ENCODE assay signal across 8 cellular contexts in genomic region chr1:74468982-74469603, GRCh38. TPM values are rescaled to one million over a fixed set of nuclear protein-coding genes. Genes with fewer than 3 reads are reported as not detected.
A peak's percentile ranks its signal among the peaks of the same experiment; 100 is the strongest.
DNase-seq lines count a peak whose midpoint lies in the region; ATAC-seq, FAIRE-seq and TF ChIP-seq lines count a peak whose summit lies in the region.

No MANE protein-coding gene starts in this region.

- H3K9ac ChIP-seq in astrocyte (ENCODE audit: low read length), result no peak overlapping the region

- no peaks in the 10 kb centered on the region for H3K9me3 Mint-ChIP-seq in astrocyte (ENCODE audit: unreplicated experiment)

- H2AFZ ChIP-seq in astrocyte (ENCODE audit: low read depth, low read length), result no peak overlapping the region

- ATAC-seq in GM21786 (IDR thresholded peaks at IDR 0.05; ENCODE audit: unreplicated experiment) (peak; percentile 50), GM21737 (IDR thresholded peaks at IDR 0.05; ENCODE audit: unreplicated experiment) (no peak)

- TF ChIP-seq CTCF in astrocyte (IDR thresholded peaks at IDR 0.05; ENCODE audit: insufficient read depth, low read depth, low read length), result peak; percentile 64

- no peaks in the 10 kb centered on the region for H3K27me3 ChIP-seq in astrocyte (ENCODE audit: insufficient read depth, low read length)

- peaks cover 11% of the 10 kb centered on the region for H3K4me1 Mint-ChIP-seq in astrocyte (ENCODE audit: low read depth, unreplicated experiment)

- no peaks in the 10 kb centered on the region for H3K9me3 ChIP-seq in astrocyte (ENCODE audit: insufficient read depth, low read depth, low read length)

- H4K20me1 ChIP-seq in astrocyte (ENCODE audit: insufficient read depth, low read length), result no peaks in the 10 kb centered on the region

- no peak overlapping the region for H3K4me3 Mint-ChIP-seq in astrocyte (ENCODE audit: unreplicated experiment)

- H3K27me3 Mint-ChIP-seq in astrocyte (ENCODE audit: low read depth, unreplicated experiment), result no peaks in the 10 kb centered on the region

- H3K36me3 ChIP-seq in astrocyte (ENCODE audit: insufficient read depth, low read length), result no peaks in the 10 kb centered on the region

- H3K4me1 ChIP-seq in astrocyte (ENCODE audit: insufficient read depth, low read length), result peaks cover 3% of the 10 kb centered on the region

- H3K4me2 ChIP-seq in astrocyte (ENCODE audit: low read length), result no peak overlapping the region

- FAIRE-seq in astrocyte (lab: Jason Lieb, UNC), result peak; percentile 13

- no peaks in the 10 kb centered on the region for H3K36me3 Mint-ChIP-seq in astrocyte (ENCODE audit: low read depth, unreplicated experiment)

- no peak overlapping the region for H3K27ac Mint-ChIP-seq in astrocyte (ENCODE audit: unreplicated experiment)

- DNase-seq in AML-193 (lab: John Stamatoyannopoulos, UW) (peak; percentile 4 to 45), NCI-H2081 (lab: John Stamatoyannopoulos, UW) (peak; percentile 67 to 78), astrocyte (ENCODE audit: low read depth) (peak; percentile 28), iPS-NIHi11 (ENCODE audit: low spot score) (peak; percentile 55)
- DNase-seq in activated CD4-positive, alpha-beta T cell treated with anti-CD3 and anti-CD28 coated beads, Interleukin-2, amount 50 U/mL, for 4 hours, result no peak
- no peak for DNase-seq in central memory CD4-positive, alpha-beta T cell

- H3K79me2 ChIP-seq in astrocyte (ENCODE audit: insufficient read depth, low read length), result no peaks in the 10 kb centered on the region

- no peak overlapping the region for H3K27ac ChIP-seq in astrocyte (ENCODE audit: low read depth, low read length)

- no peak overlapping the region for H3K4me3 ChIP-seq in astrocyte (ENCODE audit: insufficient read depth, low read depth, low read length)

RNA-seq across cellular contexts. Expression of gene LRRC53, which starts 43.3 kb away (rescaled TPM):
- not detected in 2 replicates for total RNA-seq in astrocyte

Comparison
In these comparisons a context has a peak if more than half of its experiments do, and no peak if none do; other contexts are left out.
1. DNase-seq: peak in AML-193 (2 of 2), NCI-H2081 (2 of 2), astrocyte (single experiment) and iPS-NIHi11 (single experiment); none in activated CD4-positive, alpha-beta T cell treated with anti-CD3 and anti-CD28 coated beads, Interleukin-2, amount 50 U/mL, for 4 hours (0 of 2) and central memory CD4-positive, alpha-beta T cell (single experiment).